ENCODE assay signal across 1 cellular context in genomic region chr11:78548911-78549572, GRCh38.
TF ChIP-seq lines count a peak whose summit lies in the region.

No MANE protein-coding gene starts in this region.

TF ChIP-seq in WTC11, 78 proteins besides CTCF, POLR2A, EP300 and RAD21:
- no peak for TF ChIP-seq ZNF281 (CRISPR knock-in tag; IDR thresholded peaks at IDR 0.05)
- TF ChIP-seq EMX1 (CRISPR knock-in tag; IDR thresholded peaks at IDR 0.05), result no peak
- TF ChIP-seq TEAD4 (CRISPR knock-in tag; IDR thresholded peaks at IDR 0.05), result no peak
- TF ChIP-seq ZBTB43 (CRISPR knock-in tag; IDR thresholded peaks at IDR 0.05), result no peak
- no peak for TF ChIP-seq AR (CRISPR knock-in tag; IDR thresholded peaks at IDR 0.05)
- TF ChIP-seq USF2 (CRISPR knock-in tag; IDR thresholded peaks at IDR 0.05), result no peak
- no peak for TF ChIP-seq E2F1 (CRISPR knock-in tag; IDR thresholded peaks at IDR 0.05)
- no peak for TF ChIP-seq SMAD4 (CRISPR knock-in tag; IDR thresholded peaks at IDR 0.05)
- TF ChIP-seq JAZF1 (CRISPR knock-in tag; IDR thresholded peaks at IDR 0.05), result no peak
- TF ChIP-seq ZNF121 (CRISPR knock-in tag; IDR thresholded peaks at IDR 0.05), result no peak
- TF ChIP-seq ZNF138 (CRISPR knock-in tag; conservative IDR thresholded peaks at IDR 0.05), result no peak
- TF ChIP-seq ATF2 (CRISPR knock-in tag; IDR thresholded peaks at IDR 0.05; ENCODE audit: borderline replicate concordance, low read depth), result no peak
- TF ChIP-seq GTF2I (CRISPR knock-in tag; conservative IDR thresholded peaks at IDR 0.05), result no peak
- no peak for TF ChIP-seq IRF1 (CRISPR knock-in tag; IDR thresholded peaks at IDR 0.05)
- no peak for TF ChIP-seq RELA (CRISPR knock-in tag; IDR thresholded peaks at IDR 0.05; ENCODE audit: borderline replicate concordance)
- no peak for TF ChIP-seq ZBTB21 (CRISPR knock-in tag; IDR thresholded peaks at IDR 0.05; ENCODE audit: borderline replicate concordance)
- TF ChIP-seq E2F5 (CRISPR knock-in tag; IDR thresholded peaks at IDR 0.05), result no peak
- TF ChIP-seq CBFB (CRISPR knock-in tag; IDR thresholded peaks at IDR 0.05; ENCODE audit: low read depth), result no peak
- TF ChIP-seq FOXJ3 (CRISPR knock-in tag; IDR thresholded peaks at IDR 0.05; ENCODE audit: borderline replicate concordance), result no peak
- no peak for TF ChIP-seq OVOL2 (CRISPR knock-in tag; IDR thresholded peaks at IDR 0.05; ENCODE audit: borderline replicate concordance)
